In the genomic region with DNA sequence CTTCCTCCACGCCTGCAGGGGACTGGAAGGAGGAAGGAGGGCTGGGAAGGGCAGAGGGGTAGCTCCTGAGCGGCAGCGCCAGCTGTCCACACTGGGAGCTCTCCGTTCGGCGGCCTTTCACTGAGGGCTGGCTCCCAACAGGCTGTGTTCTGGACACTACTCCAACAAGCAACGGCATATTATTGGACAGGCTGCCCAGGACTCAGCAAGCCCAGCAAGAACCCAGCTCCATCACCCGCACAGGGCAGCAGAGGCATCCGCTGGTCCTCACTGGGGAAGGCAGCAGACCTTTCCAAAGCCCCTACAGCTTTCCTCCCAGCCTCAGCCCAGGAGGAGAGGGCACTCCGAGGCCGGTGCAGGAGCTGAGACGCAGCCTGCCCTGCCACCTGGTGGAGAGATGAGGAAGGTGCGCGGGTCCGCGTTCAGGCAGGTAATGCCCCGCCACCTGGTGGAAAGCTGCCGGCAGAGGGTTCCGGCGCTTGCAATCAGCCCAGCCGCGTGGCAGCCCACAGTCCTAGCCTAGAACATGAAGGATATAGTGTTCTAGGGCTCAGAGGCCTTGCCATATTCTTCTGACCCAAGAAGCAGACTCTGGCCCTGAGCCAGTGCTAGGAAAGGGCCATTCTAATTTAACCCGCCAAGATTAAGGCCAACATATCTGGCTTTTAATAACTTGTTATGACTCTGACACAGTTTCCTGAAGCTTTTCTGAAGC, we compare ENCODE assay signal across 8 cellular contexts.
DNase-seq lines count a peak whose midpoint lies in the region; ATAC-seq lines count a peak whose summit lies in the region.

No MANE protein-coding gene starts in this region.

- intact Hi-C loops in left colon (cut with DNase I, micrococcal nuclease) = loop anchor here (2.0 to 5.0 kb wide), 2 partner anchors 181 to 182 kb away; no protein-coding TSS in a partner anchor

- ATAC-seq in GM19035 (IDR thresholded peaks at IDR 0.05; ENCODE audit: unreplicated experiment) (peak; percentile 89), HG03196 (IDR thresholded peaks at IDR 0.05; ENCODE audit: unreplicated experiment) (peak; percentile 91), left colon (peak; percentile 100)

- peak; percentile 88 for DNase-seq in Ammon's horn (ENCODE audit: low spot score)
- peak; percentile 87 for DNase-seq in NCI-H345 (lab: John Stamatoyannopoulos, UW)
- peak; percentile 79 for DNase-seq in activated CD4-positive, alpha-beta T cell treated with anti-CD3 and anti-CD28 coated beads for 1 hour
- peak; percentile 90 for DNase-seq in cerebellar cortex (ENCODE audit: low spot score)
- DNase-seq in left colon = peak; percentile 71 to 92
- DNase-seq in stimulated activated CD4-positive, alpha-beta T cell treated with anti-CD3 and anti-CD28 coated beads, Interleukin-2, amount 100 ng/mL, for 4 hours (ENCODE audit: low read depth) = peak; percentile 82

Comparison
In these comparisons a context has a peak if more than half of its experiments do, and no peak if none do; other contexts are left out.
1. Peak in every context shown above with its lines: DNase-seq and ATAC-seq.